Comparison of ENCODE assay signal across 9 cellular contexts in genomic region chr15:60520825-60521368, GRCh38. TPM values are rescaled to one million over a fixed set of nuclear protein-coding genes. Genes with fewer than 3 reads are reported as not detected.
DNase-seq lines count a peak whose midpoint lies in the region; TF ChIP-seq lines count a peak whose summit lies in the region.
"Had no signal": no experiment of that assay in that cellular context is flagged by ENCODE, and none has a peak within 500 bp of the region (broad histone marks: within the 10 kb centered on the region; RNA-seq: fewer than 3 reads in every experiment).

No MANE protein-coding gene starts in this region.

- H3K27ac ChIP-seq in liver (ENCODE audit: low read depth in 1 of 2, low read length in 2 of 2): no peak overlapping the region

- no peak overlapping the region for H3K9ac ChIP-seq in liver (ENCODE audit: low read depth in 1 of 2, low read length in 2 of 2)

- H3K4me1 Mint-ChIP-seq in HFFc6 (ENCODE audit: low read depth): peaks cover 68% of the 10 kb centered on the region
- peaks cover 32% of the 10 kb centered on the region for H3K4me1 Mint-ChIP-seq in chondrocyte (ENCODE audit: low read depth)

- DNase-seq in DMS153 (lab: John Stamatoyannopoulos, UW) (peak; percentile 13), HFFc6 (peak; percentile 60), NCI-H2171 treated with DMSO at 0.1 percent for 48 hours (lab: John Stamatoyannopoulos, UW) (peak; percentile 72), chondrocyte (ENCODE audit: low spot score) (no peak), mesenteric fat pad (ENCODE audit: low spot score) (no peak)
- DNase-seq in activated CD4-positive, alpha-beta T cell treated with anti-CD3 and anti-CD28 coated beads for 1 hour: peak; percentile 65
- DNase-seq in stimulated activated CD8-positive, alpha-beta memory T cell treated with anti-CD3 and anti-CD28 coated beads, Interleukin-12 subunit alpha, Interleukin-12 subunit beta, amount 100 ng/mL, for 4 hours (ENCODE audit: low read depth): peak; percentile 46

- peaks cover 0 to 9% (median 6%) of the 10 kb centered on the region in 4 donors for H3K4me1 ChIP-seq in liver (ENCODE audit: control insufficient read depth in 4 of 4, insufficient read depth in 4 of 4, low read length in 3 of 4)

- H3K27ac Mint-ChIP-seq in HFFc6: peak overlapping the region; percentile 37
- no peak overlapping the region for H3K27ac Mint-ChIP-seq in chondrocyte (ENCODE audit: unreplicated experiment)
- H3K27ac Mint-ChIP-seq: dendritic cell treated with granulocyte-macrophage colony-stimulating factor and Interleukin-4, amounts not matched to agents 40 ng/mL and 50 ng/mL, for 4 days had no signal

- H3K27me3 Mint-ChIP-seq in HFFc6 (ENCODE audit: insufficient read depth): no peaks in the 10 kb centered on the region; the same call in 1 of the 2 replicates
- H3K27me3 Mint-ChIP-seq in chondrocyte (ENCODE audit: low read depth): no peaks in the 10 kb centered on the region
- H3K27me3 Mint-ChIP-seq: dendritic cell treated with granulocyte-macrophage colony-stimulating factor and Interleukin-4, amounts not matched to agents 40 ng/mL and 50 ng/mL, for 4 days had no signal

- peaks cover 0 to 11% (median 7%) of the 10 kb centered on the region in 4 donors for H3K36me3 ChIP-seq in liver (ENCODE audit: control insufficient read depth in 4 of 4, insufficient read depth in 3 of 4, low read depth in 1 of 4, low read length in 3 of 4)

- peak overlapping the region; percentile 6 for H3K4me3 Mint-ChIP-seq in HFFc6
- no peak overlapping the region for H3K4me3 Mint-ChIP-seq in chondrocyte (ENCODE audit: unreplicated experiment)
- H3K4me3 Mint-ChIP-seq: dendritic cell treated with granulocyte-macrophage colony-stimulating factor and Interleukin-4, amounts not matched to agents 40 ng/mL and 50 ng/mL, for 4 days had no signal

- 75% methylated on average over 8 of the region's 8 CpGs for WGBS in liver

- H3K9me3 Mint-ChIP-seq in HFFc6 (no peaks in the 10 kb centered on the region), chondrocyte (ENCODE audit: low read depth) (no peaks in the 10 kb centered on the region)
- H3K9me3 Mint-ChIP-seq: dendritic cell treated with granulocyte-macrophage colony-stimulating factor and Interleukin-4, amounts not matched to agents 40 ng/mL and 50 ng/mL, for 4 days had no signal

- TF ChIP-seq RAD21 in liver (IDR thresholded peaks at IDR 0.05): peak; percentile 78 to 85

- no peaks in the 10 kb centered on the region for H3K36me3 Mint-ChIP-seq in HFFc6 (ENCODE audit: low read depth)
- H3K36me3 Mint-ChIP-seq in chondrocyte (ENCODE audit: low read depth): no peaks in the 10 kb centered on the region

- TF ChIP-seq CTCF in HFFc6 (IDR thresholded peaks at IDR 0.05) (peak; percentile 95), chondrocyte (IDR thresholded peaks at IDR 0.05) (peak; percentile 96), liver (IDR thresholded peaks at IDR 0.05; ENCODE audit: low read depth, low read length, missing input control) (peak; percentile 80)

- no peak overlapping the region for H3K4me3 ChIP-seq in liver (ENCODE audit: low read depth in 1 of 3, low read length in 3 of 3)

- no peaks in the 10 kb centered on the region for H3K9me3 ChIP-seq in liver (ENCODE audit: control insufficient read depth in 4 of 4, low read length in 3 of 4)

- no peaks in the 10 kb centered on the region for H3K27me3 ChIP-seq in liver (ENCODE audit: control insufficient read depth in 4 of 4, insufficient read depth in 4 of 4, low read length in 3 of 4)

TF ChIP-seq in liver, 16 proteins besides CTCF, POLR2A, EP300 and RAD21:
- TF ChIP-seq HNF4G (IDR thresholded peaks at IDR 0.05) (no peak), FOXA1 (IDR thresholded peaks at IDR 0.05) (no peak), YY1 (IDR thresholded peaks at IDR 0.05) (no peak), REST (IDR thresholded peaks at IDR 0.05) (no peak), ZBTB33 (IDR thresholded peaks at IDR 0.05) (no peak), GABPA (IDR thresholded peaks at IDR 0.05 in 1 of 2, conservative IDR thresholded peaks at IDR 0.05 in 1 of 2) (no peak), SP1 (IDR thresholded peaks at IDR 0.05) (no peak), HNF4A (conservative IDR thresholded peaks at IDR 0.05) (no peak), ATF3 (IDR thresholded peaks at IDR 0.05) (no peak), FOXA2 (IDR thresholded peaks at IDR 0.05) (no peak), MAX (IDR thresholded peaks at IDR 0.05) (no peak), EGR1 (IDR thresholded peaks at IDR 0.05; ENCODE audit: low read depth in 2 of 2) (no peak), JUND (IDR thresholded peaks at IDR 0.05) (no peak), TAF1 (conservative IDR thresholded peaks at IDR 0.05) (no peak), NR2F2 (IDR thresholded peaks at IDR 0.05) (no peak), RXRA (IDR thresholded peaks at IDR 0.05) (no peak)
TF ChIP-seq in liver: peak in this region for 0.

RNA-seq across cellular contexts. Expression of gene ICE2, which starts 42.0 kb away (rescaled TPM):
- 10 to 100 TPM; 29.3 to 36.9 (median 33.8) TPM for total RNA-seq in HFFc6 (2021; fragmentation: NEBNext Ultra II Directional; extraction: Animal tissue kit (Norgen Biotek cat#: 25700))
- total RNA-seq in chondrocyte (32.1 to 42.8 TPM (median 37.3 TPM) in 3 replicates), liver (10 to 100 TPM; 19.8 to 26.6 TPM), mesenteric fat pad (43.1 TPM)
- polyA plus RNA-seq in liver: 10 to 100 TPM in 1 of 2 donors, 1 to 10 TPM in 1; 5.7 to 13.8 TPM

Comparison
In these comparisons a context has a peak if more than half of its experiments do, and no peak if none do; other contexts are left out.
1. DNase-seq: peak in DMS153 (single experiment), HFFc6 (single experiment), NCI-H2171 treated with DMSO at 0.1 percent for 48 hours (single experiment), activated CD4-positive, alpha-beta T cell treated with anti-CD3 and anti-CD28 coated beads for 1 hour (single experiment) and stimulated activated CD8-positive, alpha-beta memory T cell treated with anti-CD3 and anti-CD28 coated beads, Interleukin-12 subunit alpha, Interleukin-12 subunit beta, amount 100 ng/mL, for 4 hours (single experiment); none in chondrocyte (single experiment) and mesenteric fat pad (single experiment).
2. Peak in every context shown above with its lines, with median percentiles within 50 percentile points of each other: CTCF ChIP-seq.